In genomic region chr6:34067814-34068213, GRCh38 we compare ENCODE assay signal across 10 cellular contexts.
A peak's percentile ranks its signal among the peaks of the same experiment; 100 is the strongest.
DNase-seq lines count a peak whose midpoint lies in the region; TF ChIP-seq lines count a peak whose summit lies in the region.
"Had no signal": no experiment of that assay in that cellular context is flagged by ENCODE, and none has a peak within 500 bp of the region (broad histone marks: within the 10 kb centered on the region; RNA-seq: fewer than 3 reads in every experiment).

No MANE protein-coding gene starts in this region.

- H4K20me1 ChIP-seq in DOHH2 (ENCODE audit: control insufficient read depth, insufficient read depth, low read depth, low read length) (no peaks in the 10 kb centered on the region), GM23248 (ENCODE audit: insufficient read depth) (no peaks in the 10 kb centered on the region)

- H3K79me2 ChIP-seq in DOHH2 (ENCODE audit: control insufficient read depth, low read length) (no peaks in the 10 kb centered on the region), GM23248 (ENCODE audit: insufficient read depth) (no peaks in the 10 kb centered on the region)

- H3K9ac ChIP-seq in GM23248 = no peak overlapping the region

- no peaks in the 10 kb centered on the region for H3K4me1 ChIP-seq in DOHH2 (ENCODE audit: control insufficient read depth, low read length)
- peaks cover 3% of the 10 kb centered on the region; the same call in 1 of the 2 replicates for H3K4me1 ChIP-seq in GM23248 (ENCODE audit: insufficient read depth)
- no peaks in the 10 kb centered on the region for H3K4me1 ChIP-seq in vagina
- no peaks in the 10 kb centered on the region for H3K4me1 ChIP-seq in prostate gland (replicated peaks)

- H3K4me2 ChIP-seq in DOHH2 (ENCODE audit: low read length) = no peak overlapping the region
- no peak overlapping the region for H3K4me2 ChIP-seq in GM23248 (ENCODE audit: unreplicated experiment)

- H3K9me2 ChIP-seq in DOHH2 (replicated peaks; ENCODE audit: control insufficient read depth, low read length) (no peaks in the 10 kb centered on the region), GM23248 (ENCODE audit: insufficient read depth) (no peaks in the 10 kb centered on the region)

- no peak overlapping the region for H2AFZ ChIP-seq in GM23248

- intact Hi-C loops in vagina (cut with DNase I) (no loop called here), prostate gland (cut with DNase I) (no loop called here)

- no peak for TF ChIP-seq POLR2A in vagina (IDR thresholded peaks at IDR 0.05)
- TF ChIP-seq POLR2A in prostate gland (IDR thresholded peaks at IDR 0.05) = no peak

- in situ Hi-C loops in GM23248 (cut with MboI) = no loop called here

- peak; percentile 23 for TF ChIP-seq CTCF in DOHH2 (IDR thresholded peaks at IDR 0.05; ENCODE audit: low read depth, low read length, poor library complexity, severe bottlenecking)
- TF ChIP-seq CTCF in kidney epithelial cell (IDR thresholded peaks at IDR 0.05; ENCODE audit: insufficient read depth, low read length, poor library complexity, severe bottlenecking) = peak; percentile 6
- no peak for TF ChIP-seq CTCF in vagina (IDR thresholded peaks at IDR 0.05)
- TF ChIP-seq CTCF in prostate gland (IDR thresholded peaks at IDR 0.05) = peak in 2 of 4 experiments; percentile 10 to 13

- no peaks in the 10 kb centered on the region for H3K36me3 ChIP-seq in DOHH2 (ENCODE audit: control insufficient read depth, low read length)
- no peaks in the 10 kb centered on the region for H3K36me3 ChIP-seq in GM23248 (ENCODE audit: low read depth)
- H3K36me3 ChIP-seq in kidney epithelial cell (ENCODE audit: control insufficient read depth, insufficient read depth, low read length) = no peaks in the 10 kb centered on the region
- H3K36me3 ChIP-seq in vagina = no peaks in the 10 kb centered on the region
- no peaks in the 10 kb centered on the region for H3K36me3 ChIP-seq in prostate gland

- peak; percentile 36 for DNase-seq in GM23248
- DNase-seq in RPMI8226 = peak; percentile 66
- no peak for DNase-seq in kidney epithelial cell (ENCODE audit: low read depth)
- DNase-seq in GM19238 (ENCODE audit: insufficient read length, low spot score) = no peak
- no peak for DNase-seq in vagina (ENCODE audit: extremely low spot score in 2 of 2)
- no peak for DNase-seq in prostate gland (ENCODE audit: low spot score)
- DNase-seq: GOT3, T-helper 17 cell had no signal

- peaks cover 16% of the 10 kb centered on the region; the same call in 1 of the 2 replicates for H3K9me3 ChIP-seq in DOHH2 (ENCODE audit: control insufficient read depth, insufficient read depth, low read length)
- no peaks in the 10 kb centered on the region for H3K9me3 ChIP-seq in GM23248 (ENCODE audit: low read depth)
- H3K9me3 ChIP-seq in vagina = no peaks in the 10 kb centered on the region
- no peaks in the 10 kb centered on the region for H3K9me3 ChIP-seq in prostate gland

- H3K27me3 ChIP-seq in DOHH2 (ENCODE audit: control insufficient read depth, low read length) (peaks cover 8% of the 10 kb centered on the region; the same call in 1 of the 2 replicates), GM23248 (replicated peaks; ENCODE audit: insufficient read depth) (peaks cover 40% of the 10 kb centered on the region), kidney epithelial cell (ENCODE audit: control insufficient read depth, insufficient read depth, low read length) (peaks cover 43% of the 10 kb centered on the region), vagina (no peaks in the 10 kb centered on the region), prostate gland (replicated peaks; ENCODE audit: insufficient read depth) (no peaks in the 10 kb centered on the region)

- no peak overlapping the region for H3K27ac ChIP-seq in DOHH2 (ENCODE audit: low read depth, low read length)
- H3K27ac ChIP-seq in GM23248 = no peak overlapping the region
- no peak overlapping the region for H3K27ac ChIP-seq in vagina
- no peak overlapping the region for H3K27ac ChIP-seq in prostate gland
- H3K27ac ChIP-seq: epithelial cell of prostate had no signal

- WGBS in GM23248 (ENCODE audit: low coverage in 1 of 2, low lambda C conversion rate in 2 of 2, missing lambda C conversion rate in 2 of 2), 2 experiments = 38 to 48% methylated on average over 13 of the region's 13 CpGs
- WGBS in prostate gland = 60% methylated on average over 13 of the region's 13 CpGs

- H3K4me3 ChIP-seq in DOHH2 (ENCODE audit: low read length) (no peak overlapping the region), GM23248 (no peak overlapping the region), kidney epithelial cell (ENCODE audit: low read depth, low read length) (no peak overlapping the region), vagina (no peak overlapping the region), prostate gland (no peak overlapping the region)

- H3F3A ChIP-seq in DOHH2 (ENCODE audit: control insufficient read depth, insufficient read depth) (peaks cover 4% of the 10 kb centered on the region), GM23248 (ENCODE audit: insufficient read depth) (peaks cover 3% of the 10 kb centered on the region; the same call in 1 of the 2 replicates)

Comparison
In these comparisons a context has a peak if more than half of its experiments do, and no peak if none do; other contexts are left out.
1. CTCF ChIP-seq: peak in DOHH2 (single experiment) and kidney epithelial cell (single experiment); none in vagina (0 of 3).
2. DNase-seq: peak in GM23248 (single experiment) and RPMI8226 (single experiment); none in kidney epithelial cell (single experiment), GM19238 (single experiment), vagina (0 of 2) and prostate gland (single experiment).